In the genomic region with DNA sequence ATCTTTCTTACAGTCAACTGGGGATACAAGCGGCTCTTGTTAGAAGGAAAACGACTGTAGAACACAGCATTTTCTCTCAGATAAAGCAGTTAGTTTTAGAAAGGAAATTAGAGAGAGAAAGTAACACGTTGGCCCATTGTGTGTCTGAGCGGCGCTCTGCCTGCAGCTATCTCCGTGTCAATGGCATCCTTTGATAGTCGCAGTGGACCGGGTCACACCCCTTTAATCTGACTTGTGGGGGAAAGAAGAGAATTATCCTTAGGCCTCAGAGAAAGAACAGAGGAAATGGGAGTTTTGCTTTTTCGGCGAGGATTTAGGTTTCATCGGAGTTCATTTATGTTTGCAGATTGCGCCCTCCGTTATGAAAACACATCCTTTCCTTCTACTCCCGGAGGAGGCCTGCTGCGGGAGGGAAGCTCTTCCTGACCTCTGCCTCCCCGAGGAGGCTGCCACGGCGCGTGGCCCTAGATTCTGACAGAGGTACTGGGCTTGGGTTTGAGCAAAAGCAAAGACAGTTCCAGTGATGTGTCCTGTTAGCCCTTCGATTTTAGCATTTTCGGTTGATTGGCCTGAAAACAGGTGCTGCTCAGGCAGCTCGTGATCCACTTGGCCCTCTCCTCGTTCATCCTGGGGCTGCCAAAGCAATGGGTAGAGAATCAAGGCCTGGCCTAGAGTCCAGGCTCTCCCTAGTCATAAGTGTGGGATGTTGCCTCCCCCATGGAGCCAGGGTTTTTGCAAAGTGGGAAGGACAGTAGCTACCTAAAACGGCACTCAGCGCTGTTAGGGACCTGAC, we compare ENCODE assay signal across 14 cellular contexts.
DNase-seq lines count a peak whose midpoint lies in the region; ATAC-seq, FAIRE-seq and TF ChIP-seq lines count a peak whose summit lies in the region.
"Had no signal": no experiment of that assay in that cellular context is flagged by ENCODE, and none has a peak within 500 bp of the region (broad histone marks: within the 10 kb centered on the region; RNA-seq: fewer than 3 reads in every experiment).

No MANE protein-coding gene starts in this region.

- TF ChIP-seq POLR2A in GM12878 (IDR thresholded peaks at IDR 0.05; ENCODE audit: low read depth, low read length) (no peak), gastroesophageal sphincter (IDR thresholded peaks at IDR 0.05) (no peak)

- no peaks in the 10 kb centered on the region for H3K79me2 ChIP-seq in GM12878 (ENCODE audit: control insufficient read depth, insufficient read depth, low read length)

- no peaks in the 10 kb centered on the region for H4K20me1 ChIP-seq in GM12878 (ENCODE audit: control insufficient read depth, insufficient read depth)

- H3K27ac ChIP-seq in left ventricle myocardium inferior (replicated peaks) (peak overlapping the region; percentile 37), GM12878 (ENCODE audit: control insufficient read depth, insufficient read depth) (no peak overlapping the region), gastroesophageal sphincter (no peak overlapping the region)
- H3K27ac ChIP-seq: adrenal gland had no signal

- BruUV-seq in GM12878 (replicated peaks; lab: Mats Ljungman, UMichigan) = no TSS peak

- no peak overlapping the region for H3K9ac ChIP-seq in GM12878 (ENCODE audit: control insufficient read depth, insufficient read depth, low read length)

- H3K4me3 ChIP-seq in left ventricle myocardium inferior (peak overlapping the region; percentile 28), GM12878 (no peak overlapping the region), gastroesophageal sphincter (peak overlapping the region in 1 of 2 donors; percentile 1)
- H3K4me3 ChIP-seq: adrenal gland had no signal

- H3K27me3 Mint-ChIP-seq in mesothelial cell of epicardium (ENCODE audit: low read depth) = no peaks in the 10 kb centered on the region
- H3K27me3 Mint-ChIP-seq in type B pancreatic cell = peaks cover 5% of the 10 kb centered on the region

- intact Hi-C loops in left ventricle myocardium inferior (cut with micrococcal nuclease) (no loop called here), Right ventricle myocardium inferior (cut with DNase I) (no loop called here), GM12878 (cut with micrococcal nuclease; ENCODE audit: unreplicated experiment) (no loop called here)

- no peaks in the 10 kb centered on the region for H3K9me3 ChIP-seq in left ventricle myocardium inferior (replicated peaks)
- no peaks in the 10 kb centered on the region; the same call in 2 of the 3 replicates for H3K9me3 ChIP-seq in GM12878 (replicated peaks; ENCODE audit: control insufficient read depth, insufficient read depth, low read length)
- no peaks in the 10 kb centered on the region for H3K9me3 ChIP-seq in gastroesophageal sphincter
- H3K9me3 ChIP-seq: adrenal gland had no signal

- TF ChIP-seq EP300 in GM12878 (IDR thresholded peaks at IDR 0.05; ENCODE audit: borderline replicate concordance in 1 of 2, control insufficient read depth in 1 of 2, low read depth in 2 of 2, low read length in 2 of 2) = 0 out of 4 replicates have a peak, but pooled peaks of 1 of the 2 experiments have one; percentile 19
- TF ChIP-seq EP300 in gastroesophageal sphincter (IDR thresholded peaks at IDR 0.05) = no peak

- no peak overlapping the region for H2AFZ ChIP-seq in GM12878 (ENCODE audit: control insufficient read depth, low read depth, low read length)

- no peak overlapping the region for H3K4me3 Mint-ChIP-seq in mesothelial cell of epicardium
- H3K4me3 Mint-ChIP-seq in type B pancreatic cell = peak overlapping the region; percentile 8

- peaks cover 5% of the 10 kb centered on the region for H3K36me3 Mint-ChIP-seq in mesothelial cell of epicardium
- H3K36me3 Mint-ChIP-seq in type B pancreatic cell = no peaks in the 10 kb centered on the region

- CTCF ChIA-PET in GM12878 (lab: Yijun Ruan, JAX) = interaction anchor here (0.9 to 1.6 kb wide), 4 partner anchors 9 to 139 kb away, joined by 3 to 10 read pairs (median 3); no protein-coding TSS in a partner anchor

- H3K27me3 ChIP-seq in left ventricle myocardium inferior (ENCODE audit: low read depth) = no peaks in the 10 kb centered on the region
- H3K27me3 ChIP-seq in GM12878 (replicated peaks in 1 of 2; ENCODE audit: control insufficient read depth in 2 of 2, insufficient read depth in 2 of 2, low read length in 1 of 2) = no peaks in the 10 kb centered on the region
- no peaks in the 10 kb centered on the region for H3K27me3 ChIP-seq in gastroesophageal sphincter
- H3K27me3 ChIP-seq: adrenal gland had no signal

- ATAC-seq in Right ventricle myocardium inferior = no peak
- no peak for ATAC-seq in GM12878
- no peak for ATAC-seq in gastroesophageal sphincter

- DNase-seq in left ventricle myocardium inferior (no peak), Right ventricle myocardium inferior (ENCODE audit: missing footprints) (no peak), GM12878 (ENCODE audit: low read depth, low spot score) (no peak), mesothelial cell of epicardium (ENCODE audit: low spot score in 2 of 2, unreplicated experiment in 2 of 2) (no peak), type B pancreatic cell (ENCODE audit: extremely low spot score, unreplicated experiment) (no peak), GDM1 (lab: John Stamatoyannopoulos, UW) (no peak), NCI-H2029 treated with DMSO at 0.1 percent for 48 hours (lab: John Stamatoyannopoulos, UW) (no peak)
- DNase-seq: activated CD8-positive, alpha-beta memory T cell treated with anti-CD3 and anti-CD28 coated beads for 24 hours; adrenal gland; IMR-90; mesendoderm; NCI-H2029 had no signal

- no peak overlapping the region for H3K4me2 ChIP-seq in GM12878 (ENCODE audit: control insufficient read depth, insufficient read depth)

- H3K9me3 Mint-ChIP-seq in mesothelial cell of epicardium = peaks cover 5% of the 10 kb centered on the region
- H3K9me3 Mint-ChIP-seq in type B pancreatic cell = no peaks in the 10 kb centered on the region

- RAD21 ChIA-PET in GM12878 (lab: Charles Lee; ENCODE audit: unreplicated experiment) = interaction anchor here (0.9 to 1.9 kb wide), 8 partner anchors 9 to 210 kb away, joined by 3 to 6 read pairs (median 4); no protein-coding TSS in a partner anchor

- peak overlapping the region; percentile 67 for H3K27ac Mint-ChIP-seq in mesothelial cell of epicardium
- H3K27ac Mint-ChIP-seq in type B pancreatic cell = peak overlapping the region; percentile 6

- TF ChIP-seq CTCF in left ventricle myocardium inferior (IDR thresholded peaks at IDR 0.05; ENCODE audit: borderline replicate concordance) = no peak
- TF ChIP-seq CTCF in GM12878 (IDR thresholded peaks at IDR 0.05 in 2 of 3, conservative IDR thresholded peaks at IDR 0.05 in 1 of 3; ENCODE audit: control insufficient read depth in 2 of 3, extremely low read depth in 1 of 3, insufficient read depth in 1 of 3, low read depth in 3 of 3, low read length in 3 of 3) = no peak
- no peak for TF ChIP-seq CTCF in mesothelial cell of epicardium (IDR thresholded peaks at IDR 0.05; ENCODE audit: unreplicated experiment)
- no peak for TF ChIP-seq CTCF in type B pancreatic cell (conservative IDR thresholded peaks at IDR 0.05)
- no peak for TF ChIP-seq CTCF in gastroesophageal sphincter (IDR thresholded peaks at IDR 0.05)

- FAIRE-seq in GM12878 (lab: Jason Lieb, UNC) = no peak
- FAIRE-seq: endometrium had no signal

- H3K4me1 ChIP-seq in left ventricle myocardium inferior (peaks cover 32% of the 10 kb centered on the region), GM12878 (ENCODE audit: control insufficient read depth, insufficient read depth, low read length) (peaks cover 20% of the 10 kb centered on the region), gastroesophageal sphincter (peaks cover 0 to 4% (median 0%) of the 10 kb centered on the region in 3 donors)
- H3K4me1 ChIP-seq: adrenal gland had no signal

- TF ChIP-seq RAD21 in GM12878 (IDR thresholded peaks at IDR 0.05; ENCODE audit: insufficient read depth, low read depth, low read length) = no peak

- POLR2A ChIA-PET in GM12878 (lab: Charles Lee) = interaction anchor here (0.7 to 1.3 kb wide), 5 partner anchors 13 to 147 kb away, joined by 3 read pairs; no protein-coding TSS in a partner anchor

- in situ Hi-C loops in GM12878 (cut with MboI) = no loop called here

- 82% methylated on average over 25 of the region's 25 CpGs for WGBS in GM12878 (ENCODE audit: insufficient coverage, insufficient replicate concordance, low lambda C conversion rate, missing lambda C conversion rate)
- WGBS in gastroesophageal sphincter (ENCODE audit: low coverage in 1 of 2), 2 donors = 67 to 88% methylated on average over 3 to 19 of the region's 25 CpGs

- SMC1A ChIA-PET in GM12878 (lab: Charles Lee; ENCODE audit: uncharacterized antibody, unreplicated experiment) = interaction anchor here (0.7 to 2.7 kb wide), 14 partner anchors 9 to 210 kb away, joined by 3 to 13 read pairs (median 3); no protein-coding TSS in a partner anchor

- H3K4me1 Mint-ChIP-seq in mesothelial cell of epicardium = peaks cover 29% of the 10 kb centered on the region
- peaks cover 33% of the 10 kb centered on the region for H3K4me1 Mint-ChIP-seq in type B pancreatic cell (ENCODE audit: unreplicated experiment)

- H3K36me3 ChIP-seq in left ventricle myocardium inferior = no peaks in the 10 kb centered on the region
- no peaks in the 10 kb centered on the region for H3K36me3 ChIP-seq in GM12878 (ENCODE audit: control insufficient read depth in 2 of 2, insufficient read depth in 2 of 2, low read length in 1 of 2)
- no peaks in the 10 kb centered on the region for H3K36me3 ChIP-seq in gastroesophageal sphincter
- H3K36me3 ChIP-seq: adrenal gland had no signal

TF ChIP-seq in GM12878, 131 proteins besides CTCF, POLR2A, EP300 and RAD21 (continues in another document):
- 0 out of 2 replicates have a peak, but pooled peaks have one; percentile 24 for TF ChIP-seq GATAD2B (conservative IDR thresholded peaks at IDR 0.05; ENCODE audit: low read depth)
- TF ChIP-seq HDGF (IDR thresholded peaks at IDR 0.05) = no peak
- no peak for TF ChIP-seq ASH2L (IDR thresholded peaks at IDR 0.05; ENCODE audit: borderline replicate concordance, low read depth)
